17 cellular contexts compared by ENCODE assay signal in genomic region chr21:41651396-41651795, GRCh38.
DNase-seq lines count a peak whose midpoint lies in the region; ATAC-seq and TF ChIP-seq lines count a peak whose summit lies in the region.
"Had no signal": no experiment of that assay in that cellular context is flagged by ENCODE, and none has a peak within 500 bp of the region (broad histone marks: within the 10 kb centered on the region; RNA-seq: fewer than 3 reads in every experiment).

No MANE protein-coding gene starts in this region.

- 20% methylated on average over 7 of the region's 8 CpGs for WGBS in mammary epithelial cell (ENCODE audit: low coverage, missing lambda C conversion rate)
- 36 to 48% methylated on average over 8 of the region's 8 CpGs for WGBS in thyroid gland, 2 donors

- H3K4me1 ChIP-seq in mammary epithelial cell (ENCODE audit: insufficient read depth, low read length) (peaks cover 54% of the 10 kb centered on the region), breast epithelium (no peaks in the 10 kb centered on the region), PC-3 (ENCODE audit: insufficient read depth, low read length) (peaks cover 54% of the 10 kb centered on the region), thyroid gland (peaks cover 20 to 41% of the 10 kb centered on the region in 2 donors)

- H3K4me2 ChIP-seq in mammary epithelial cell (ENCODE audit: insufficient read depth, low read depth, low read length): no peak overlapping the region
- H3K4me2 ChIP-seq in PC-3 (ENCODE audit: low read length): peak overlapping the region; percentile 23

- H3K9me2 ChIP-seq in PC-3 (replicated peaks; ENCODE audit: low read length): no peaks in the 10 kb centered on the region

- no peaks in the 10 kb centered on the region for H3K9me3 ChIP-seq in mammary epithelial cell (replicated peaks; ENCODE audit: insufficient read depth, low read length)
- H3K9me3 ChIP-seq in breast epithelium: no peaks in the 10 kb centered on the region
- no peaks in the 10 kb centered on the region for H3K9me3 ChIP-seq in PC-3 (ENCODE audit: low read length)
- no peaks in the 10 kb centered on the region for H3K9me3 ChIP-seq in thyroid gland

- dilution Hi-C loops in mammary epithelial cell (cut with HindIII; ENCODE audit: low sequenced_read_pairs): no loop called here

- peaks cover 3% of the 10 kb centered on the region for H3F3A ChIP-seq in PC-3 (ENCODE audit: low read length, unreplicated experiment)

- ATAC-seq in PC-3 (peak; percentile 45), left colon (peak; percentile 75)
- ATAC-seq: left lobe of liver had no signal

- H4K20me1 ChIP-seq in mammary epithelial cell (ENCODE audit: insufficient read depth, low read length) (no peaks in the 10 kb centered on the region), PC-3 (ENCODE audit: low read length) (no peaks in the 10 kb centered on the region)

- TF ChIP-seq POLR2A in breast epithelium (IDR thresholded peaks at IDR 0.05) (no peak), thyroid gland (IDR thresholded peaks at IDR 0.05) (no peak)

- CTCF ChIA-PET in mammary epithelial cell (lab: Charles Lee; ENCODE audit: low non-redundant PET): no interaction called here
- CTCF ChIA-PET in PC-3 (lab: Charles Lee): no interaction called here

- in situ Hi-C loops in mammary epithelial cell (cut with MboI; ENCODE audit: low sequenced_read_pairs in 2 of 2): no loop called here

- no peak for DNase-seq in mammary epithelial cell
- DNase-seq in breast epithelium (ENCODE audit: low spot score in 2 of 2): no peak
- peak; percentile 27 for DNase-seq in PC-3
- DNase-seq in left colon: no peak
- DNase-seq in thyroid gland: peak; percentile 28 to 40
- no peak for DNase-seq in T-helper 2 cell
- no peak for DNase-seq in NCI-H2107 (lab: John Stamatoyannopoulos, UW)
- DNase-seq in occipital lobe (lab: John Stamatoyannopoulos, UW): no peak
- DNase-seq: activated naive CD4-positive, alpha-beta T cell treated with Interleukin-2 at 50 U/mL for 16 hours; activated T-cell treated with anti-CD3 and anti-CD28 coated beads for 4 hours; amygdala; C1 segment of cervical spinal cord; NCI-H1417; NCI-H524; retina; stimulated activated CD4-positive, alpha-beta T cell treated with anti-CD3 and anti-CD28 coated beads, Interleukin-15, amount 100 ng/mL, for 24 hours had no signal

- H3K27me3 ChIP-seq in mammary epithelial cell (ENCODE audit: insufficient read depth, low read length) (no peaks in the 10 kb centered on the region), breast epithelium (no peaks in the 10 kb centered on the region), PC-3 (ENCODE audit: low read length) (no peaks in the 10 kb centered on the region), thyroid gland (no peaks in the 10 kb centered on the region)

- H3K4me3 ChIP-seq in mammary epithelial cell (replicated peaks in 1 of 3; ENCODE audit: insufficient read depth in 1 of 3, low read depth in 2 of 3, low read length in 3 of 3) (no peak overlapping the region), breast epithelium (no peak overlapping the region), PC-3 (ENCODE audit: low read length) (no peak overlapping the region), thyroid gland (replicated peaks in 1 of 3) (no peak overlapping the region)

- H3K27ac ChIP-seq in mammary epithelial cell (ENCODE audit: insufficient read depth, low read depth, low read length) (no peak overlapping the region), breast epithelium (peak overlapping the region in 1 of 2 donors; percentile 8), PC-3 (ENCODE audit: low read length) (peak overlapping the region; percentile 91), thyroid gland (no peak overlapping the region)

- intact Hi-C loops in mammary epithelial cell (cut with micrococcal nuclease) (no loop called here), breast epithelium (cut with DNase I; ENCODE audit: low total_unique reads) (no loop called here), PC-3 (cut with micrococcal nuclease) (no loop called here), left colon (cut with DNase I, micrococcal nuclease) (no loop called here), thyroid gland (cut with DNase I) (no loop called here)

- POLR2A ChIA-PET in PC-3 (lab: Charles Lee; ENCODE audit: unreplicated experiment): no interaction called here

- no peak for TF ChIP-seq CTCF in mammary epithelial cell (conservative IDR thresholded peaks at IDR 0.05 in 1 of 2, IDR thresholded peaks at IDR 0.05 in 1 of 2; ENCODE audit: extremely low read depth in 1 of 2, insufficient read depth in 1 of 2, low read depth in 1 of 2, low read length in 2 of 2)
- no peak for TF ChIP-seq CTCF in breast epithelium (IDR thresholded peaks at IDR 0.05)
- no peak for TF ChIP-seq CTCF in PC-3 (conservative IDR thresholded peaks at IDR 0.05; ENCODE audit: low read depth, low read length)
- TF ChIP-seq CTCF in thyroid gland (IDR thresholded peaks at IDR 0.05): no peak

- H3K79me2 ChIP-seq in mammary epithelial cell (ENCODE audit: insufficient read depth, low read length) (no peaks in the 10 kb centered on the region), PC-3 (ENCODE audit: low read length) (no peaks in the 10 kb centered on the region)

- peak overlapping the region; percentile 60 for H2AFZ ChIP-seq in mammary epithelial cell (ENCODE audit: low read depth, low read length)
- no peak overlapping the region for H2AFZ ChIP-seq in PC-3 (ENCODE audit: low read length)

- BruUV-seq in mammary epithelial cell (replicated peaks; lab: Mats Ljungman, UMichigan) (no TSS peak), PC-3 (replicated peaks; lab: Mats Ljungman, UMichigan) (no TSS peak)

- H3K9ac ChIP-seq in mammary epithelial cell (ENCODE audit: insufficient read depth, low read length) (no peak overlapping the region), PC-3 (ENCODE audit: low read length) (peak overlapping the region; percentile 64)

- H3K36me3 ChIP-seq in mammary epithelial cell (ENCODE audit: insufficient read depth, low read length) (no peaks in the 10 kb centered on the region), breast epithelium (no peaks in the 10 kb centered on the region), PC-3 (ENCODE audit: low read depth, low read length) (no peaks in the 10 kb centered on the region), thyroid gland (no peaks in the 10 kb centered on the region)

Comparison
In these comparisons a context has a peak if more than half of its experiments do, and no peak if none do; other contexts are left out.
1. DNase-seq: peak in PC-3 (single experiment) and thyroid gland (2 of 2); none in mammary epithelial cell (single experiment), breast epithelium (0 of 2), left colon (0 of 2), T-helper 2 cell (0 of 5), NCI-H2107 (single experiment) and occipital lobe (single experiment).